5 cellular contexts compared by ENCODE assay signal in the genomic region with DNA sequence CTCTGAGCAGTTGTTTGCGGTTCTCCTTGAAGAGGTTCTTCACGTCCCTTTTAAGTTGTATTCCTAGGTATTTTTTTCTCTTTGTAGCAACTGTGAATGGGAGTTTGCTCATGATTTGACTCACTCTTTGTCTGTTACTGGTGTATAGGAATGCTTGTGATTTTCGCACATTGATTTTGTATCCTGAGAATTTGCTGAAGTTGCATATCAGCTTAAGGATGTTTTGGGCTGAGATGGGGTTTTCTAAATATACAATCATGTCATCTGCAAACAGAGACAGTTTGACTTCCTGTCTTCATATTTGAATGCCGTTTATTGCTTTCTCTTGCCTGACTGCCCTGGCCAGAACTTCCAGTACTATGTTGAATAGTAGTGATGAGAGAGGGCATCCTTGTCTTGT.
DNase-seq lines count a peak whose midpoint lies in the region; ATAC-seq, FAIRE-seq and TF ChIP-seq lines count a peak whose summit lies in the region.
"Not testable (repeated sequence)": the region's sequence is repeated elsewhere in the genome, so short reads cannot be mapped to it uniquely, and the experiment has no call there.

No MANE protein-coding gene starts in this region.

- H2AK5ac ChIP-seq in IMR-90 (ENCODE audit: low read depth, low read length), result not testable (repeated sequence)

- H3K4me3 ChIP-seq in A549; IMR-90 (ENCODE audit: insufficient read depth, low read depth, low read length); K562; HepG2 (replicated peaks in 1 of 3; ENCODE audit: insufficient read depth in 1 of 3, low read depth in 2 of 3, low read length in 3 of 3): not testable (repeated sequence)

- H4K5ac ChIP-seq in IMR-90 (ENCODE audit: low read depth, low read length), result not testable (repeated sequence)

- H2BK20ac ChIP-seq in IMR-90 (ENCODE audit: low read depth, low read length), result not testable (repeated sequence)

- CTCF ChIA-PET in A549 (lab: Yijun Ruan, JAX), result interaction anchor here (1.2 kb wide), 1 partner anchor 41 kb away, joined by 3 read pairs; no protein-coding TSS in a partner anchor
- CTCF ChIA-PET in IMR-90 (lab: Yijun Ruan, JAX); K562 (lab: Yijun Ruan, JAX; ENCODE audit: low intra/inter-chr PET ratio); HepG2 (lab: Yijun Ruan, JAX; ENCODE audit: low intra/inter-chr PET ratio, low total read pairs): not testable (repeated sequence)

- not testable (repeated sequence) for TF ChIP-seq CTCF in A549 (IDR thresholded peaks at IDR 0.05); IMR-90 (conservative IDR thresholded peaks at IDR 0.05; ENCODE audit: low read depth, low read length); K562 (IDR thresholded peaks at IDR 0.05 in 2 of 3, conservative IDR thresholded peaks at IDR 0.05 in 1 of 3; ENCODE audit: insufficient read depth in 2 of 3, low read depth in 1 of 3, low read length in 3 of 3); HepG2 (CRISPR knock-in tag; IDR thresholded peaks at IDR 0.05)

- H3K4me2 ChIP-seq in A549; IMR-90 (ENCODE audit: low read depth, low read length); K562 (ENCODE audit: insufficient read depth, low read length); HepG2 (ENCODE audit: low read depth, low read length): not testable (repeated sequence)

- intact Hi-C loops in IMR-90 (cut with micrococcal nuclease); K562 (cut with micrococcal nuclease); HepG2 (cut with micrococcal nuclease; ENCODE audit: unreplicated experiment): not testable (repeated sequence)

- not testable (repeated sequence) for H3K27me3 ChIP-seq in IMR-90 (ENCODE audit: control insufficient read depth, insufficient read depth, low read length); K562 (ENCODE audit: control insufficient read depth in 2 of 2, insufficient read depth in 2 of 2, low read length in 2 of 2); HepG2 (ENCODE audit: control insufficient read depth in 1 of 2, insufficient read depth in 2 of 2, low read length in 2 of 2)

- H3K9ac ChIP-seq in IMR-90 (ENCODE audit: low read depth, low read length); K562 (ENCODE audit: insufficient read depth in 1 of 2, low read depth in 2 of 2, low read length in 2 of 2); HepG2 (ENCODE audit: insufficient read depth, low read depth, low read length): not testable (repeated sequence)

- not testable (repeated sequence) for H2AK9ac ChIP-seq in IMR-90 (replicated peaks; ENCODE audit: low read depth, low read length, poor library complexity)

- not testable (repeated sequence) for H3K9me1 ChIP-seq in IMR-90 (ENCODE audit: insufficient read depth, low read length); K562 (ENCODE audit: control insufficient read depth, insufficient read depth, low read length)

- BruUV-seq in IMR-90 (replicated peaks; lab: Mats Ljungman, UMichigan); K562 (replicated peaks; lab: Mats Ljungman, UMichigan); HepG2 (replicated peaks; lab: Mats Ljungman, UMichigan): not testable (repeated sequence)

- in situ Hi-C loops in IMR-90 (cut with MboI; ENCODE audit: low sequenced_read_pairs); K562 (cut with MboI); HepG2 (cut with HindIII; ENCODE audit: extremely low pct_ligation_motif_present, low pct_unique_long_range_greater_than_20kb): not testable (repeated sequence)

- peaks cover 26% of the 10 kb centered on the region for H3K9me3 ChIP-seq in A549
- not testable (repeated sequence) for H3K9me3 ChIP-seq in IMR-90 (ENCODE audit: control insufficient read depth, insufficient read depth, low read length); K562 (replicated peaks; ENCODE audit: control insufficient read depth, insufficient read depth, low read depth, low read length); HepG2 (ENCODE audit: low read length)

- not testable (repeated sequence) for H3K79me2 ChIP-seq in K562 (ENCODE audit: control insufficient read depth, insufficient read depth, low read length); HepG2 (ENCODE audit: insufficient read depth, low read length)

- H3K4me1 ChIP-seq in A549; IMR-90 (ENCODE audit: control insufficient read depth, insufficient read depth, low read length); K562 (replicated peaks in 1 of 2; ENCODE audit: control insufficient read depth in 2 of 2, insufficient read depth in 2 of 2, low read length in 2 of 2); HepG2 (ENCODE audit: insufficient read depth, low read length): not testable (repeated sequence)

- not testable (repeated sequence) for H4K91ac ChIP-seq in IMR-90 (ENCODE audit: insufficient read depth, low read depth, low read length)

- not testable (repeated sequence) for DNase-seq in A549 (ENCODE audit: low read depth in 1 of 2, low spot score in 1 of 2); IMR-90; K562 (ENCODE audit: extremely low read depth in 1 of 4, low spot score in 3 of 4); HepG2 (ENCODE audit: low spot score)
- peak; percentile 3 for DNase-seq in NCI-H526 treated with DMSO at 0.1 percent for 48 hours (lab: John Stamatoyannopoulos, UW)

- 37% methylated on average over 4 of the region's 4 CpGs for WGBS in A549 (ENCODE audit: missing lambda C conversion rate)
- no CpG with 5 or more reads among the region's 4 CpGs for WGBS in IMR-90 (ENCODE audit: extremely low coverage in 2 of 2, insufficient read length in 1 of 2), 2 experiments
- WGBS in K562 (ENCODE audit: insufficient coverage, low coverage, missing lambda C conversion rate), result 0% methylated on average over 4 of the region's 4 CpGs
- 2% methylated on average over 4 of the region's 4 CpGs for WGBS in HepG2 (ENCODE audit: low lambda C conversion rate)

- not testable (repeated sequence) for H2BK15ac ChIP-seq in IMR-90 (ENCODE audit: low read depth, low read length)

- not testable (repeated sequence) for H3K56ac ChIP-seq in IMR-90 (ENCODE audit: extremely low read depth, insufficient read depth, low read length)

- H3K18ac ChIP-seq in IMR-90 (ENCODE audit: low read depth, low read length), result not testable (repeated sequence)

- not testable (repeated sequence) for H3K79me1 ChIP-seq in IMR-90 (ENCODE audit: low read depth in 1 of 2, low read length in 2 of 2)

- H3K23ac ChIP-seq in IMR-90 (ENCODE audit: low read depth, low read length), result not testable (repeated sequence)

- not testable (repeated sequence) for H2BK120ac ChIP-seq in IMR-90 (ENCODE audit: low read depth, low read length)

- dilution Hi-C loops in IMR-90 (cut with HindIII; ENCODE audit: low sequenced_read_pairs, unreplicated experiment), result not testable (repeated sequence)

- H3K4ac ChIP-seq in IMR-90 (ENCODE audit: low read depth, low read length), result not testable (repeated sequence)

- H4K8ac ChIP-seq in IMR-90 (ENCODE audit: low read depth in 2 of 2, low read length in 2 of 2), result not testable (repeated sequence)

- H3K14ac ChIP-seq in IMR-90 (replicated peaks; ENCODE audit: low read depth, low read length), result not testable (repeated sequence)

- POLR2A ChIA-PET in A549 (lab: Yijun Ruan, JAX); IMR-90 (lab: Charles Lee; ENCODE audit: unreplicated experiment); K562 (lab: Yijun Ruan, JAX); HepG2 (lab: Yijun Ruan, JAX): not testable (repeated sequence)

- not testable (repeated sequence) for H2AFZ ChIP-seq in IMR-90 (replicated peaks; ENCODE audit: low read length, poor library complexity); K562 (ENCODE audit: low read depth, low read length); HepG2 (ENCODE audit: low read length)

- H2BK5ac ChIP-seq in IMR-90 (ENCODE audit: low read depth, low read length, poor library complexity, severe bottlenecking), result not testable (repeated sequence)

- ATAC-seq in A549; IMR-90 (ENCODE audit: low read depth); K562; HepG2: not testable (repeated sequence)

- not testable (repeated sequence) for FAIRE-seq in A549 (lab: Jason Lieb, UNC); K562 (lab: Jason Lieb, UNC); HepG2 (lab: Jason Lieb, UNC)

- not testable (repeated sequence) for H3K27ac ChIP-seq in A549; IMR-90 (ENCODE audit: insufficient read depth, low read length); K562 (ENCODE audit: extremely low read depth, low read depth, low read length); HepG2 (ENCODE audit: extremely low read length, insufficient read depth, low read length)

- H4K20me1 ChIP-seq in IMR-90 (ENCODE audit: insufficient read depth, low read length); K562 (replicated peaks; ENCODE audit: control insufficient read depth, insufficient read depth, low read length); HepG2 (ENCODE audit: insufficient read depth, low read length): not testable (repeated sequence)

- H3K36me3 ChIP-seq in IMR-90 (ENCODE audit: control insufficient read depth, insufficient read depth, low read length); K562 (ENCODE audit: control insufficient read depth, insufficient read depth, low read length); HepG2 (replicated peaks in 1 of 2; ENCODE audit: control insufficient read depth in 1 of 2, insufficient read depth in 2 of 2, low read length in 2 of 2): not testable (repeated sequence)

- TF ChIP-seq EP300 in A549 (IDR thresholded peaks at IDR 0.05); K562 (IDR thresholded peaks at IDR 0.05; ENCODE audit: low read length); HepG2 (IDR thresholded peaks at IDR 0.05; ENCODE audit: low read depth in 2 of 2, low read length in 2 of 2); HepG2 (CRISPR knock-in tag; IDR thresholded peaks at IDR 0.05; ENCODE audit: borderline replicate concordance): not testable (repeated sequence)

- TF ChIP-seq POLR2A in A549 (IDR thresholded peaks at IDR 0.05; ENCODE audit: low read length); IMR-90 (IDR thresholded peaks at IDR 0.05; ENCODE audit: low read depth, low read length); K562 (conservative IDR thresholded peaks at IDR 0.05); HepG2 (IDR thresholded peaks at IDR 0.05; ENCODE audit: insufficient read depth in 1 of 2, low read depth in 2 of 2, low read length in 2 of 2): not testable (repeated sequence)

- TF ChIP-seq RAD21 in A549 (conservative IDR thresholded peaks at IDR 0.05 in 1 of 2, IDR thresholded peaks at IDR 0.05 in 1 of 2); IMR-90 (IDR thresholded peaks at IDR 0.05; ENCODE audit: low read length); K562 (CRISPR knock-in tag; conservative IDR thresholded peaks at IDR 0.05 in 1 of 2, IDR thresholded peaks at IDR 0.05 in 1 of 2); HepG2 (CRISPR knock-in tag; IDR thresholded peaks at IDR 0.05): not testable (repeated sequence)
